In genomic region chr1:211580303-211580687, GRCh38 we compare ENCODE assay signal across 9 cellular contexts. TPM values are rescaled to one million over a fixed set of nuclear protein-coding genes. Genes with fewer than 3 reads are reported as not detected.
DNase-seq lines count a peak whose midpoint lies in the region; TF ChIP-seq lines count a peak whose summit lies in the region.
"Had no signal": no experiment of that assay in that cellular context is flagged by ENCODE, and none has a peak within 500 bp of the region (broad histone marks: within the 10 kb centered on the region; RNA-seq: fewer than 3 reads in every experiment).

No MANE protein-coding gene starts in this region.

- peak overlapping the region; percentile 90 to 98 (median 94) for H3K27ac ChIP-seq in Peyer's patch
- H3K27ac ChIP-seq in esophagus muscularis mucosa (replicated peaks in 1 of 4), result peak overlapping the region; percentile 95 to 99 (median 98)
- H3K27ac ChIP-seq in skeletal muscle tissue (ENCODE audit: low read depth, low read length), result peak overlapping the region; percentile 72

- TF ChIP-seq CTCF in Peyer's patch (IDR thresholded peaks at IDR 0.05), result no peak
- TF ChIP-seq CTCF in esophagus muscularis mucosa (IDR thresholded peaks at IDR 0.05), result no peak

- intact Hi-C loops in esophagus muscularis mucosa (cut with DNase I), result no loop called here

- peak overlapping the region in 2 of 3 donors; percentile 64 to 74 for H3K9ac ChIP-seq in skeletal muscle tissue (ENCODE audit: low read depth in 1 of 3, low read length in 3 of 3)

- peak overlapping the region in 1 of 4 donors; percentile 67 for H3K4me3 ChIP-seq in Peyer's patch
- H3K4me3 ChIP-seq in esophagus muscularis mucosa, result no peak overlapping the region
- no peak overlapping the region for H3K4me3 ChIP-seq in skeletal muscle tissue (ENCODE audit: low read length in 3 of 3)

- H3K27me3 ChIP-seq in Peyer's patch (no peaks in the 10 kb centered on the region), esophagus muscularis mucosa (no peaks in the 10 kb centered on the region), skeletal muscle tissue (ENCODE audit: control insufficient read depth in 3 of 3, insufficient read depth in 3 of 3, low read length in 3 of 3) (no peaks in the 10 kb centered on the region)

- H3K4me1 ChIP-seq in Peyer's patch (peaks cover 0 to 16% (median 7%) of the 10 kb centered on the region in 4 donors), esophagus muscularis mucosa (peaks cover 16 to 60% (median 53%) of the 10 kb centered on the region in 4 donors), skeletal muscle tissue (ENCODE audit: control insufficient read depth in 3 of 3, insufficient read depth in 3 of 3, low read length in 3 of 3) (peaks cover 12 to 26% (median 21%) of the 10 kb centered on the region in 3 donors)

- TF ChIP-seq EP300 in esophagus muscularis mucosa (IDR thresholded peaks at IDR 0.05), result no peak

- TF ChIP-seq POLR2A in Peyer's patch (IDR thresholded peaks at IDR 0.05) (no peak), esophagus muscularis mucosa (IDR thresholded peaks at IDR 0.05; ENCODE audit: low read depth) (no peak)

- H3K36me3 ChIP-seq in Peyer's patch (peaks cover 0 to 7% (median 0%) of the 10 kb centered on the region in 3 donors), esophagus muscularis mucosa (peaks cover 0 to 7% (median 2%) of the 10 kb centered on the region in 4 donors), skeletal muscle tissue (ENCODE audit: control insufficient read depth in 3 of 3, insufficient read depth in 3 of 3, low read length in 3 of 3) (peaks cover 2 to 7% (median 7%) of the 10 kb centered on the region in 3 donors)

- DNase-seq in NCI-H2227 treated with DMSO at 0.1 percent for 48 hours (lab: John Stamatoyannopoulos, UW) (peak; percentile 21), NCI-H2227 (lab: John Stamatoyannopoulos, UW; ENCODE audit: unreplicated experiment) (no peak), Peyer's patch (no peak), esophagus muscularis mucosa (ENCODE audit: extremely low spot score) (no peak), NCI-H524 (lab: John Stamatoyannopoulos, UW) (no peak), NCI-H1105 (lab: John Stamatoyannopoulos, UW) (no peak), pons (ENCODE audit: low spot score) (no peak)
- DNase-seq: activated CD4-positive, alpha-beta T cell treated with anti-CD3 and anti-CD28 coated beads, Interleukin-2, amount 50 U/mL, for 48 hours had no signal

- 80% methylated on average over 1 of the region's 1 CpG for WGBS in esophagus muscularis mucosa

- H3K9me3 ChIP-seq in Peyer's patch, result no peaks in the 10 kb centered on the region
- no peaks in the 10 kb centered on the region for H3K9me3 ChIP-seq in esophagus muscularis mucosa
- no peaks in the 10 kb centered on the region for H3K9me3 ChIP-seq in skeletal muscle tissue (ENCODE audit: control insufficient read depth in 3 of 3, low read length in 3 of 3)

RNA-seq across cellular contexts. Expression of gene SLC30A1, which starts 1.3 kb away (rescaled TPM):
- 10 to 100 TPM in 3 of 4 donors, 1 to 10 TPM in 1; 5.8 to 44.7 (median 34.9) TPM for total RNA-seq in Peyer's patch
- 10 to 100 TPM in 3 of 4 donors, 1 to 10 TPM in 1; 7.5 to 10.6 (median 10.2) TPM for total RNA-seq in esophagus muscularis mucosa
- 16.2 TPM for total RNA-seq in skeletal muscle tissue
